In genomic region chr15:50854594-50855490, GRCh38 we compare ENCODE assay signal across 9 cellular contexts. TPM values are rescaled to one million over a fixed set of nuclear protein-coding genes. Genes with fewer than 3 reads are reported as not detected.
DNase-seq lines count a peak whose midpoint lies in the region; ATAC-seq and TF ChIP-seq lines count a peak whose summit lies in the region.
"Had no signal": no experiment of that assay in that cellular context is flagged by ENCODE, and none has a peak within 500 bp of the region (broad histone marks: within the 10 kb centered on the region; RNA-seq: fewer than 3 reads in every experiment).

No MANE protein-coding gene starts in this region.

- DNase-seq in mesothelial cell of epicardium (ENCODE audit: low spot score in 2 of 2, unreplicated experiment in 2 of 2): no peak
- DNase-seq in C1 segment of cervical spinal cord (lab: John Stamatoyannopoulos, UW): no peak
- no peak for DNase-seq in NCI-H526 treated with DMSO at 0.1 percent for 48 hours (lab: John Stamatoyannopoulos, UW)
- DNase-seq in COLO668 (lab: John Stamatoyannopoulos, UW; ENCODE audit: unreplicated experiment): no peak
- no peak for DNase-seq in upper lobe of left lung

- H3K36me3 ChIP-seq in OCI-LY1 (ENCODE audit: insufficient read depth, low read length): no peaks in the 10 kb centered on the region
- no peaks in the 10 kb centered on the region for H3K36me3 ChIP-seq in upper lobe of left lung

- TF ChIP-seq CTCF in OCI-LY1 (IDR thresholded peaks at IDR 0.05; ENCODE audit: low read length) (no peak), mesothelial cell of epicardium (IDR thresholded peaks at IDR 0.05; ENCODE audit: unreplicated experiment) (no peak), upper lobe of left lung (IDR thresholded peaks at IDR 0.05) (no peak)

- no peaks in the 10 kb centered on the region for H3F3A ChIP-seq in OCI-LY1 (ENCODE audit: insufficient read depth, low read length)

- H3K36me3 Mint-ChIP-seq in mesothelial cell of epicardium: no peaks in the 10 kb centered on the region
- H3K36me3 Mint-ChIP-seq: brain had no signal

- ATAC-seq in GM18873 (IDR thresholded peaks at IDR 0.05; ENCODE audit: low FRiP score, unreplicated experiment) (peak; percentile 94), HG02852 (IDR thresholded peaks at IDR 0.05; ENCODE audit: unreplicated experiment) (peak; percentile 96), upper lobe of left lung (ENCODE audit: low FRiP score in 2 of 2) (no peak)

- H3K79me2 ChIP-seq in OCI-LY1 (ENCODE audit: insufficient read depth, low read length): no peaks in the 10 kb centered on the region

- H3K9me3 ChIP-seq in OCI-LY1 (ENCODE audit: low read length) (no peaks in the 10 kb centered on the region), upper lobe of left lung (no peaks in the 10 kb centered on the region)

- H3K9me3 Mint-ChIP-seq in mesothelial cell of epicardium: peaks cover 4% of the 10 kb centered on the region
- H3K9me3 Mint-ChIP-seq: brain had no signal

- no peak overlapping the region for H3K4me3 Mint-ChIP-seq in mesothelial cell of epicardium
- H3K4me3 Mint-ChIP-seq: brain had no signal

- H3K27ac Mint-ChIP-seq in mesothelial cell of epicardium: peak overlapping the region; percentile 63
- H3K27ac Mint-ChIP-seq: brain had no signal

- TF ChIP-seq EP300 in upper lobe of left lung (IDR thresholded peaks at IDR 0.05): no peak

- TF ChIP-seq POLR2A in upper lobe of left lung (IDR thresholded peaks at IDR 0.05): no peak

- H3K4me1 ChIP-seq in OCI-LY1 (ENCODE audit: insufficient read depth, low read length, severe bottlenecking) (peaks cover 14% of the 10 kb centered on the region), upper lobe of left lung (no peaks in the 10 kb centered on the region)

- H4K20me1 ChIP-seq in OCI-LY1 (ENCODE audit: insufficient read depth, low read length): no peaks in the 10 kb centered on the region

- H3K27me3 ChIP-seq in OCI-LY1 (ENCODE audit: insufficient read depth, low read length) (no peaks in the 10 kb centered on the region), upper lobe of left lung (no peaks in the 10 kb centered on the region)

- H3K9me2 ChIP-seq in OCI-LY1 (ENCODE audit: low read depth, low read length): no peaks in the 10 kb centered on the region

- H3K27ac ChIP-seq in OCI-LY1 (ENCODE audit: low read depth, low read length, poor library complexity, severe bottlenecking) (peak overlapping the region; percentile 85), upper lobe of left lung (no peak overlapping the region)

- H3K4me3 ChIP-seq in OCI-LY1 (ENCODE audit: low read depth, low read length, poor library complexity, severe bottlenecking) (no peak overlapping the region), upper lobe of left lung (no peak overlapping the region)

- peak overlapping the region; percentile 49 for H3K4me2 ChIP-seq in OCI-LY1 (ENCODE audit: low read length)

- H3K27me3 Mint-ChIP-seq in mesothelial cell of epicardium (ENCODE audit: low read depth): no peaks in the 10 kb centered on the region
- H3K27me3 Mint-ChIP-seq: brain had no signal

- H2AFZ ChIP-seq in OCI-LY1 (ENCODE audit: low read length): no peak overlapping the region

- peaks cover 37% of the 10 kb centered on the region for H3K4me1 Mint-ChIP-seq in mesothelial cell of epicardium

- WGBS in upper lobe of left lung, 2 donors: 61 to 69% methylated on average over 4 of the region's 4 CpGs

- H3K9ac ChIP-seq in OCI-LY1 (ENCODE audit: low read length): 0 out of 2 replicates have a peak overlapping the region, but pooled peaks have one; percentile 24

RNA-seq across cellular contexts. Expression of gene AP4E1, which starts 53.6 kb away (rescaled TPM):
- total RNA-seq in mesothelial cell of epicardium (8.6 to 10.0 TPM (median 9.7 TPM) in 3 replicates), upper lobe of left lung (10 to 100 TPM in 3 of 6 donors, 1 to 10 TPM in 3; 6.8 to 11.5 (median 9.4) TPM)

Comparison
In these comparisons a context has a peak if more than half of its experiments do, and no peak if none do; other contexts are left out.
1. ATAC-seq: peak in GM18873 (single experiment) and HG02852 (single experiment); none in upper lobe of left lung (0 of 2).